ENCODE assay signal across 11 cellular contexts in the genomic region with DNA sequence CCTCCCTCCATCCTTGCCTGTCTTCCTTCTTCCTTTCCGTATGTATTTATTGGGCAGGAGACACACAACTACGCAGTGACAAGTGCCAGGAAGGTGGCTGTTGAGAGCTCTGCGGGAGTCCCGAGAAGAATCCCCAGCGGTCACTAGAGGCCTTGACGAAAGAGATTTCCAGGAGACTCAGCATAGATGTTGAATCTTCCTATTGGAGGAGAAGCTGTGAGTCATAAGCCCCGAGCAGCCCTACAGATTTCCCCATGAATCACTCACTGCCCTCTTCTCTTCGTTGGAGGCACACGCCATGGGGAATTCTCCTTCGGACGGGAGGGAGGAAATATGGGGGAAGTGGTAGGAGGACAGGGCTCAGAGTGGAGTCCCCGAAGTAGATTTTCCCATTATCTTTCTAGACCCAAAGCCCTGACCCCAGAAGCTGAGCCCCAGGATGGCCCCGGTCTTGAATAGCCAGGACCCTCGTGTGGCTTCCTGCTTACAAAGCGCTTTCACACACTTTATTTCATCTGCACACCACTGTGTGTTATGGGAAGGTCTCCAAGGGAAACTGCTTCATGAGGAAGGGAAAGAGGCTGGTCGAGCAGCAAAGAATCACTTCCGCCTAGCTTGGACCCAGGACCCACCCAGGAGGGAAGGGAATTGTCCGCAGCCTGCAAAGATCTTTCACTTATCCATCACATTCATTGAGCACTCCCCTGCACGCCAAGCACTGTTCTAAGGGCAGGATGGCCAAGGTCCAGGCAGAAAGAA. TPM values are rescaled to one million over a fixed set of nuclear protein-coding genes. Genes with fewer than 3 reads are reported as not detected.
DNase-seq lines count a peak whose midpoint lies in the region; ATAC-seq and TF ChIP-seq lines count a peak whose summit lies in the region.
"Had no signal": no experiment of that assay in that cellular context is flagged by ENCODE, and none has a peak within 500 bp of the region (broad histone marks: within the 10 kb centered on the region; RNA-seq: fewer than 3 reads in every experiment).

No MANE protein-coding gene starts in this region.

- H3K4me1 ChIP-seq in fibroblast of lung (ENCODE audit: control insufficient read depth, extremely low read depth, insufficient read depth, low read length) (peaks cover 4% of the 10 kb centered on the region), neuron (ENCODE audit: insufficient read depth, low read length) (peaks cover 9% of the 10 kb centered on the region)
- H3K4me1 ChIP-seq: HAP-1 had no signal

- no peaks in the 10 kb centered on the region for H4K20me1 ChIP-seq in fibroblast of lung (ENCODE audit: control insufficient read depth, extremely low read depth, insufficient read depth, low read length)

- peak overlapping the region; percentile 23 for H3K4me2 ChIP-seq in fibroblast of lung (ENCODE audit: extremely low read depth, insufficient read depth, low read length)

- no peak for ATAC-seq in HG03159 (IDR thresholded peaks at IDR 0.05; ENCODE audit: unreplicated experiment)
- no peak for ATAC-seq in GM19351 (IDR thresholded peaks at IDR 0.05; ENCODE audit: unreplicated experiment)
- no peak for ATAC-seq in activated naive CD8-positive, alpha-beta T cell treated with anti-CD3 and anti-CD28 coated beads, Interleukin-2, amount 50 U/mL, for 24 hours

- DNase-seq in BJ (ENCODE audit: low read depth) (no peak), RWPE1 (ENCODE audit: low spot score) (peak; percentile 90), fibroblast of lung (ENCODE audit: low read depth in 2 of 2) (peak; percentile 89 to 97)
- no peak for DNase-seq in activated naive CD4-positive, alpha-beta T cell treated with anti-CD3 and anti-CD28 coated beads, Interleukin-2, amount 50 U/mL, for 16 hours
- no peak for DNase-seq in activated naive CD8-positive, alpha-beta T cell treated with anti-CD3 and anti-CD28 coated beads, Interleukin-2, amount 50 U/mL, for 24 hours
- DNase-seq: activated T-cell treated with anti-CD3 and anti-CD28 coated beads, Interleukin-2, amount 50 U/mL, for 1 hour; NCI-H2081 had no signal

- no peak overlapping the region for H3K27ac Mint-ChIP-seq in activated naive CD8-positive, alpha-beta T cell treated with anti-CD3 and anti-CD28 coated beads, Interleukin-2, amount 50 U/mL, for 24 hours

- POLR2A ChIA-PET in BJ (lab: Charles Lee): interaction anchor here (1.1 kb wide), 1 partner anchor 13 kb away, joined by 5 read pairs; a partner anchor contains a TSS
- POLR2A ChIA-PET in RWPE1 (lab: Yijun Ruan, JAX; ENCODE audit: low non-redundant PET): no interaction called here

- H3K9me3 Mint-ChIP-seq in activated naive CD8-positive, alpha-beta T cell treated with anti-CD3 and anti-CD28 coated beads, Interleukin-2, amount 50 U/mL, for 24 hours: no peaks in the 10 kb centered on the region

- H3K36me3 Mint-ChIP-seq in activated naive CD8-positive, alpha-beta T cell treated with anti-CD3 and anti-CD28 coated beads, Interleukin-2, amount 50 U/mL, for 24 hours (ENCODE audit: low read depth): no peaks in the 10 kb centered on the region

- TF ChIP-seq CTCF in BJ (IDR thresholded peaks at IDR 0.05; ENCODE audit: insufficient read depth, low read depth, low read length) (0 out of 2 replicates have a peak, but pooled peaks have one; percentile 5), RWPE1 (conservative IDR thresholded peaks at IDR 0.05; ENCODE audit: low read depth) (no peak), fibroblast of lung (conservative IDR thresholded peaks at IDR 0.05 in 1 of 2, IDR thresholded peaks at IDR 0.05 in 1 of 2; ENCODE audit: low read depth in 1 of 2, low read length in 2 of 2) (peak in 1 of 2 donors; percentile 11)

- CTCF ChIA-PET in BJ (lab: Yijun Ruan, JAX): interaction anchor here (1.1 to 2.3 kb wide), 5 partner anchors 9 to 174 kb away, joined by 4 to 5 read pairs (median 4); no protein-coding TSS in a partner anchor
- CTCF ChIA-PET in RWPE1 (lab: Yijun Ruan, JAX): interaction anchor here (0.6 to 1.4 kb wide), 4 partner anchors 45 to 341 kb away, joined by 3 to 5 read pairs (median 3); no protein-coding TSS in a partner anchor

- no peaks in the 10 kb centered on the region for H3K79me2 ChIP-seq in fibroblast of lung (ENCODE audit: control insufficient read depth, insufficient read depth, low read length)

- H3K9me3 ChIP-seq in fibroblast of lung (ENCODE audit: control insufficient read depth, insufficient read depth, low read depth, low read length): no peaks in the 10 kb centered on the region
- H3K9me3 ChIP-seq in neuron (ENCODE audit: low read length): peaks cover 2% of the 10 kb centered on the region
- H3K9me3 ChIP-seq: HAP-1 had no signal

- H3K27ac ChIP-seq in RWPE1 (no peak overlapping the region; the same call in 1 of the 2 replicates), fibroblast of lung (ENCODE audit: insufficient read depth, low read length) (peak overlapping the region; percentile 79)

- H3K27me3 Mint-ChIP-seq in activated naive CD8-positive, alpha-beta T cell treated with anti-CD3 and anti-CD28 coated beads, Interleukin-2, amount 50 U/mL, for 24 hours: no peaks in the 10 kb centered on the region

- H3K4me3 ChIP-seq in BJ (ENCODE audit: low read depth, low read length): no peak overlapping the region
- no peak overlapping the region for H3K4me3 ChIP-seq in fibroblast of lung (replicated peaks in 1 of 4; ENCODE audit: control extremely low read depth in 1 of 4, insufficient read depth in 1 of 4, low read depth in 3 of 4, low read length in 4 of 4)
- no peak overlapping the region for H3K4me3 ChIP-seq in neuron (ENCODE audit: low read length)
- H3K4me3 ChIP-seq: HAP-1 had no signal

- H3K4me1 Mint-ChIP-seq in activated naive CD8-positive, alpha-beta T cell treated with anti-CD3 and anti-CD28 coated beads, Interleukin-2, amount 50 U/mL, for 24 hours: peaks cover 6% of the 10 kb centered on the region

- H3K4me3 Mint-ChIP-seq in activated naive CD8-positive, alpha-beta T cell treated with anti-CD3 and anti-CD28 coated beads, Interleukin-2, amount 50 U/mL, for 24 hours: no peak overlapping the region

- H3K9ac ChIP-seq in fibroblast of lung (ENCODE audit: insufficient read depth, low read length): no peak overlapping the region

- no peak overlapping the region for H2AFZ ChIP-seq in fibroblast of lung (ENCODE audit: low read length)
- H2AFZ ChIP-seq in neuron (ENCODE audit: low read depth, low read length): peak overlapping the region; percentile 32

- H3K27me3 ChIP-seq in BJ (ENCODE audit: control insufficient read depth, insufficient read depth, low read length) (no peaks in the 10 kb centered on the region), fibroblast of lung (ENCODE audit: control insufficient read depth, insufficient read depth, low read length) (no peaks in the 10 kb centered on the region), neuron (ENCODE audit: insufficient read depth, low read length) (no peaks in the 10 kb centered on the region)

- no peaks in the 10 kb centered on the region for H3K36me3 ChIP-seq in BJ (ENCODE audit: control insufficient read depth, insufficient read depth, low read length)
- no peaks in the 10 kb centered on the region for H3K36me3 ChIP-seq in fibroblast of lung (ENCODE audit: control insufficient read depth, insufficient read depth, low read length)
- H3K36me3 ChIP-seq in neuron (ENCODE audit: insufficient read depth, low read length): no peaks in the 10 kb centered on the region
- H3K36me3 ChIP-seq: HAP-1 had no signal

RNA-seq across cellular contexts. Expression of a gene that starts 12.7 kb away (rescaled TPM):
- 252 and 432 TPM in 2 replicates for polyA plus RNA-seq in BJ (2011; rRNA removed)
- polyA minus RNA-seq in BJ (2011; rRNA and poly(A)+ RNA removed): 275 and 403 TPM in 2 replicates
- 56.5 and 148 TPM in 2 replicates for total RNA-seq in fibroblast of lung
- polyA plus RNA-seq in fibroblast of lung: 121 and 291 TPM in 2 replicates
- 89.4 and 192 TPM in 2 replicates for polyA plus RNA-seq in fibroblast of lung (2012)
- 200 and 307 TPM in 2 replicates for polyA minus RNA-seq in fibroblast of lung (ENCODE audit: low replicate concordance)

Comparison
In these comparisons a context has a peak if more than half of its experiments do, and no peak if none do; other contexts are left out.
1. DNase-seq: peak in RWPE1 (single experiment) and fibroblast of lung (2 of 2); none in BJ (single experiment), activated naive CD4-positive, alpha-beta T cell treated with anti-CD3 and anti-CD28 coated beads, Interleukin-2, amount 50 U/mL, for 16 hours (single experiment) and activated naive CD8-positive, alpha-beta T cell treated with anti-CD3 and anti-CD28 coated beads, Interleukin-2, amount 50 U/mL, for 24 hours (single experiment).